Comparison of ENCODE assay signal across 8 cellular contexts in the genomic region with DNA sequence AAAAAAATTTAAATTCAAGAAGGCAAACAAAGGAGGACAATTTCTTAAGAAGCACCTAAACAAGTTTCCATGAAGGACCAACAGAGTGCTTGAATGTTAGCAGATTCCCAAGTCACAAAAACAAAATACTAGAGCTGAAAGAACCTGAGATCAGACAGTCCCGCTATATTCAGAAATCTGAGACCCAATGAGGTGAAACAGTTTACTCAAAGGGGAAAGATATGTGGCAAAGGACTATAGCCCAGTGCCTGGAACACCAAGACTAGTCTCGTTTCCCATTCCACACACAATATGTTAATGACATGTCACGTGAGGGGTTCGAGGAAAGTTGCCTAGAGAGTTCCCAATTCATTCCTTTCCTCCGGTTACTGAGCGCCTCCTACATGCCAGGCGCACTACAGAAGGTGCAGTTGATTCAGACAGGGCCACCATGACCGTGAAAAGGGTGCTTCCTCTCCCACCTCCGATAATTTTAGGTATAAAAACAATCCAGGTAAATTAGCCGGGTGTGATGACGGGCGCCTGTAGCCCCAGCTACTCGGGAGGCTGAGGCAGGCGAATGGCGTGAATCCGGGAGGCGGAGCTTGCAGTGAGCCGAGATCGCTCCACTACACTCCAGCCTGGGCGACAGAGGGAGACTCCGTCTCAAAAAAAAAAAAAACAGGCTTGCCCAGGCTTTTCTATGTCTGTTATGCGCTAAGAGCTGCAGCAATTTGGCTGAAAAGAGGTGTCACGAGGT. TPM values are rescaled to one million over a fixed set of nuclear protein-coding genes. Genes with fewer than 3 reads are reported as not detected.
DNase-seq lines count a peak whose midpoint lies in the region; ATAC-seq, FAIRE-seq and TF ChIP-seq lines count a peak whose summit lies in the region.

No MANE protein-coding gene starts in this region.

- H3K4me1 ChIP-seq in ACC112 (ENCODE audit: control insufficient read depth, insufficient read depth, low read length, unreplicated experiment) (peaks cover 44% of the 10 kb centered on the region), kidney (ENCODE audit: control insufficient read depth in 1 of 2, insufficient read depth in 1 of 2, low read depth in 1 of 2, low read length in 2 of 2) (peaks cover 0 to 2% of the 10 kb centered on the region in 2 donors)

- peaks cover 41% of the 10 kb centered on the region for H3K79me2 ChIP-seq in ACC112 (ENCODE audit: control insufficient read depth, insufficient read depth, low read length, unreplicated experiment)

- POLR2A ChIA-PET in WTC11 (lab: Charles Lee) = no interaction called here

- no peaks in the 10 kb centered on the region for H3K27me3 ChIP-seq in ACC112 (ENCODE audit: insufficient read depth, low read length)

- H3K9ac ChIP-seq in kidney (ENCODE audit: low read length in 2 of 2) = peak overlapping the region; percentile 20 to 90

- peak overlapping the region; percentile 72 for H3K27ac ChIP-seq in ACC112 (ENCODE audit: low read depth, low read length)
- H3K27ac ChIP-seq in kidney (ENCODE audit: low read depth in 2 of 2, low read length in 2 of 2) = peak overlapping the region; percentile 68 to 95

- peak overlapping the region; percentile 81 for H2AFZ ChIP-seq in ACC112 (ENCODE audit: low read length, unreplicated experiment)

- peaks cover 37% of the 10 kb centered on the region for H3K4me1 Mint-ChIP-seq in WTC11
- H3K4me1 Mint-ChIP-seq in central memory CD8-positive, alpha-beta T cell = peaks cover 26% of the 10 kb centered on the region

- TF ChIP-seq CTCF in WTC11 (IDR thresholded peaks at IDR 0.05) (no peak), kidney (IDR thresholded peaks at IDR 0.05; ENCODE audit: borderline replicate concordance, extremely low read depth, insufficient read depth) (peak; percentile 39)

- H3K36me3 ChIP-seq in ACC112 (ENCODE audit: insufficient read depth, low read length) (no peaks in the 10 kb centered on the region), kidney (ENCODE audit: control insufficient read depth in 1 of 2, insufficient read depth in 2 of 2, low read length in 2 of 2) (no peaks in the 10 kb centered on the region)

- DNase-seq in NCI-H2107 treated with DMSO at 0.1 percent for 48 hours (lab: John Stamatoyannopoulos, UW; ENCODE audit: unreplicated experiment) (peak; percentile 81), WTC11 (ENCODE audit: low spot score) (peak; percentile 24), kidney (peak; percentile 69)
- DNase-seq in central memory CD8-positive, alpha-beta T cell (ENCODE audit: low spot score in 2 of 2) = peak in 1 of 2 donors; percentile 23
- peak; percentile 6 to 12 for DNase-seq in stimulated activated CD4-positive, alpha-beta T cell treated with anti-CD3 and anti-CD28 coated beads, Interleukin-15, amount 100 ng/mL, for 1 hour (ENCODE audit: low read depth in 1 of 2, low spot score in 1 of 2)

- H3K9me3 ChIP-seq in kidney (ENCODE audit: control insufficient read depth in 1 of 2, low read length in 2 of 2) = no peaks in the 10 kb centered on the region

- H3K4me3 Mint-ChIP-seq in WTC11 = peak overlapping the region; percentile 95
- peak overlapping the region; percentile 93 for H3K4me3 Mint-ChIP-seq in central memory CD8-positive, alpha-beta T cell

- no peaks in the 10 kb centered on the region for H3K27me3 Mint-ChIP-seq in WTC11 (ENCODE audit: low read depth)
- no peaks in the 10 kb centered on the region for H3K27me3 Mint-ChIP-seq in central memory CD8-positive, alpha-beta T cell

- H3K9me3 Mint-ChIP-seq in WTC11 = no peaks in the 10 kb centered on the region
- no peaks in the 10 kb centered on the region for H3K9me3 Mint-ChIP-seq in central memory CD8-positive, alpha-beta T cell

- no peaks in the 10 kb centered on the region for H3K36me3 Mint-ChIP-seq in WTC11
- H3K36me3 Mint-ChIP-seq in central memory CD8-positive, alpha-beta T cell (ENCODE audit: insufficient read depth) = peaks cover 8% of the 10 kb centered on the region

- FAIRE-seq in kidney (lab: Jason Lieb, UNC) = no peak

- H3K27ac Mint-ChIP-seq in WTC11 = peak overlapping the region; percentile 96
- H3K27ac Mint-ChIP-seq in central memory CD8-positive, alpha-beta T cell (ENCODE audit: low read depth) = peak overlapping the region; percentile 91

- CTCF ChIA-PET in WTC11 (lab: Charles Lee) = interaction anchor here (0.5 to 1.4 kb wide), 9 partner anchors 25 to 717 kb away, joined by 3 to 9 read pairs (median 3); a partner anchor contains a TSS

- ATAC-seq in GM18517 (IDR thresholded peaks at IDR 0.05; ENCODE audit: unreplicated experiment) (peak; percentile 38), HG03095 (IDR thresholded peaks at IDR 0.05; ENCODE audit: unreplicated experiment) (peak; percentile 36), WTC11 (peak; percentile 59)
- peak; percentile 71 for ATAC-seq in central memory CD8-positive, alpha-beta T cell (replicated peaks; ENCODE audit: extremely low read depth, poor library complexity, severe bottlenecking)

- H3K4me3 ChIP-seq in ACC112 (ENCODE audit: low read depth, low read length) (peak overlapping the region; percentile 86), kidney (ENCODE audit: low read length in 2 of 2) (peak overlapping the region; percentile 66 to 98)

- intact Hi-C loops in kidney (cut with DNase I) = no loop called here

TF ChIP-seq in WTC11, 78 proteins besides CTCF, POLR2A, EP300 and RAD21 (continues in another document):
- TF ChIP-seq NR1H2 (CRISPR knock-in tag; IDR thresholded peaks at IDR 0.05) = no peak
- TF ChIP-seq, protein P1, sequence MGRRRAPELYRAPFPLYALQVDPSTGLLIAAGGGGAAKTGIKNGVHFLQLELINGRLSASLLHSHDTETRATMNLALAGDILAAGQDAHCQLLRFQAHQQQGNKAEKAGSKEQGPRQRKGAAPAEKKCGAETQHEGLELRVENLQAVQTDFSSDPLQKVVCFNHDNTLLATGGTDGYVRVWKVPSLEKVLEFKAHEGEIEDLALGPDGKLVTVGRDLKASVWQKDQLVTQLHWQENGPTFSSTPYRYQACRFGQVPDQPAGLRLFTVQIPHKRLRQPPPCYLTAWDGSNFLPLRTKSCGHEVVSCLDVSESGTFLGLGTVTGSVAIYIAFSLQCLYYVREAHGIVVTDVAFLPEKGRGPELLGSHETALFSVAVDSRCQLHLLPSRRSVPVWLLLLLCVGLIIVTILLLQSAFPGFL (CRISPR knock-in tag; IDR thresholded peaks at IDR 0.05; ENCODE audit: borderline replicate concordance) = 0 out of 2 replicates have a peak, but pooled peaks have one; percentile 63
- TF ChIP-seq ZNF423 (CRISPR knock-in tag; IDR thresholded peaks at IDR 0.05) = no peak
- TF ChIP-seq, protein P2, sequence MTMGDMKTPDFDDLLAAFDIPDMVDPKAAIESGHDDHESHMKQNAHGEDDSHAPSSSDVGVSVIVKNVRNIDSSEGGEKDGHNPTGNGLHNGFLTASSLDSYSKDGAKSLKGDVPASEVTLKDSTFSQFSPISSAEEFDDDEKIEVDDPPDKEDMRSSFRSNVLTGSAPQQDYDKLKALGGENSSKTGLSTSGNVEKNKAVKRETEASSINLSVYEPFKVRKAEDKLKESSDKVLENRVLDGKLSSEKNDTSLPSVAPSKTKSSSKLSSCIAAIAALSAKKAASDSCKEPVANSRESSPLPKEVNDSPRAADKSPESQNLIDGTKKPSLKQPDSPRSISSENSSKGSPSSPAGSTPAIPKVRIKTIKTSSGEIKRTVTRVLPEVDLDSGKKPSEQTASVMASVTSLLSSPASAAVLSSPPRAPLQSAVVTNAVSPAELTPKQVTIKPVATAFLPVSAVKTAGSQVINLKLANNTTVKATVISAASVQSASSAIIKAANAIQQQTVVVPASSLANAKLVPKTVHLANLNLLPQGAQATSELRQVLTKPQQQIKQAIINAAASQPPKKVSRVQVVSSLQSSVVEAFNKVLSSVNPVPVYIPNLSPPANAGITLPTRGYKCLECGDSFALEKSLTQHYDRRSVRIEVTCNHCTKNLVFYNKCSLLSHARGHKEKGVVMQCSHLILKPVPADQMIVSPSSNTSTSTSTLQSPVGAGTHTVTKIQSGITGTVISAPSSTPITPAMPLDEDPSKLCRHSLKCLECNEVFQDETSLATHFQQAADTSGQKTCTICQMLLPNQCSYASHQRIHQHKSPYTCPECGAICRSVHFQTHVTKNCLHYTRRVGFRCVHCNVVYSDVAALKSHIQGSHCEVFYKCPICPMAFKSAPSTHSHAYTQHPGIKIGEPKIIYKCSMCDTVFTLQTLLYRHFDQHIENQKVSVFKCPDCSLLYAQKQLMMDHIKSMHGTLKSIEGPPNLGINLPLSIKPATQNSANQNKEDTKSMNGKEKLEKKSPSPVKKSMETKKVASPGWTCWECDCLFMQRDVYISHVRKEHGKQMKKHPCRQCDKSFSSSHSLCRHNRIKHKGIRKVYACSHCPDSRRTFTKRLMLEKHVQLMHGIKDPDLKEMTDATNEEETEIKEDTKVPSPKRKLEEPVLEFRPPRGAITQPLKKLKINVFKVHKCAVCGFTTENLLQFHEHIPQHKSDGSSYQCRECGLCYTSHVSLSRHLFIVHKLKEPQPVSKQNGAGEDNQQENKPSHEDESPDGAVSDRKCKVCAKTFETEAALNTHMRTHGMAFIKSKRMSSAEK (CRISPR knock-in tag; IDR thresholded peaks at IDR 0.05; ENCODE audit: borderline replicate concordance) = no peak
- TF ChIP-seq, protein P3, sequence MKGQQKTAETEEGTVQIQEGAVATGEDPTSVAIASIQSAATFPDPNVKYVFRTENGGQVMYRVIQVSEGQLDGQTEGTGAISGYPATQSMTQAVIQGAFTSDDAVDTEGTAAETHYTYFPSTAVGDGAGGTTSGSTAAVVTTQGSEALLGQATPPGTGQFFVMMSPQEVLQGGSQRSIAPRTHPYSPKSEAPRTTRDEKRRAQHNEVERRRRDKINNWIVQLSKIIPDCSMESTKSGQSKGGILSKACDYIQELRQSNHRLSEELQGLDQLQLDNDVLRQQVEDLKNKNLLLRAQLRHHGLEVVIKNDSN (CRISPR knock-in tag; IDR thresholded peaks at IDR 0.05) = peak; percentile 96
- TF ChIP-seq, protein P4, sequence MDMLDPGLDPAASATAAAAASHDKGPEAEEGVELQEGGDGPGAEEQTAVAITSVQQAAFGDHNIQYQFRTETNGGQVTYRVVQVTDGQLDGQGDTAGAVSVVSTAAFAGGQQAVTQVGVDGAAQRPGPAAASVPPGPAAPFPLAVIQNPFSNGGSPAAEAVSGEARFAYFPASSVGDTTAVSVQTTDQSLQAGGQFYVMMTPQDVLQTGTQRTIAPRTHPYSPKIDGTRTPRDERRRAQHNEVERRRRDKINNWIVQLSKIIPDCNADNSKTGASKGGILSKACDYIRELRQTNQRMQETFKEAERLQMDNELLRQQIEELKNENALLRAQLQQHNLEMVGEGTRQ (CRISPR knock-in tag; IDR thresholded peaks at IDR 0.05) = peak; percentile 95

RNA-seq across cellular contexts. Expression of a gene that starts 0.6 kb away (rescaled TPM):
- total RNA-seq in WTC11 (2021) (19.1 to 23.4 TPM (median 22.8 TPM) in 3 replicates), kidney (19.5 TPM)
- polyA plus RNA-seq in kidney (ENCODE audit: insufficient read depth, low read depth, low replicate concordance) = 5.4 TPM

RNA-seq across cellular contexts. Expression of a gene that starts 41.0 kb away (rescaled TPM):
- total RNA-seq in WTC11 (2021) = 3.1 to 5.8 TPM (median 3.8 TPM) in 3 replicates
- total RNA-seq in kidney = 27.3 TPM
- 11.1 TPM for polyA plus RNA-seq in kidney (ENCODE audit: insufficient read depth, low read depth, low replicate concordance)
